5 cellular contexts compared by ENCODE assay signal in genomic region chr10:52659085-52659484, GRCh38.
"Had no signal": no experiment of that assay in that cellular context is flagged by ENCODE, and none has a peak within 500 bp of the region (broad histone marks: within the 10 kb centered on the region; RNA-seq: fewer than 3 reads in every experiment).

No MANE protein-coding gene starts in this region.

- H2AFZ ChIP-seq: GM23338 had no signal

- H3K4me3 ChIP-seq: GM23338, K562 had no signal

- ATAC-seq: GM23338, K562 had no signal

- H3K4me2 ChIP-seq: GM23338 had no signal

- DNase-seq: H9, HCEC 1CT, IMR-90 had no signal
